10 cellular contexts compared by ENCODE assay signal in genomic region chr9:113380869-113381378, GRCh38. TPM values are rescaled to one million over a fixed set of nuclear protein-coding genes. Genes with fewer than 3 reads are reported as not detected.
DNase-seq lines count a peak whose midpoint lies in the region; ATAC-seq and TF ChIP-seq lines count a peak whose summit lies in the region.
"Had no signal": no experiment of that assay in that cellular context is flagged by ENCODE, and none has a peak within 500 bp of the region (broad histone marks: within the 10 kb centered on the region; RNA-seq: fewer than 3 reads in every experiment).

No MANE protein-coding gene starts in this region.

- peaks cover 48% of the 10 kb centered on the region for H3K4me1 Mint-ChIP-seq in progenitor cell of endocrine pancreas (ENCODE audit: low read depth)

- intact Hi-C loops in lower lobe of right lung (cut with DNase I), result no loop called here

- no peak for TF ChIP-seq CTCF in HEK293 (tag by site-specific recombination; IDR thresholded peaks at IDR 0.05)
- no peak for TF ChIP-seq CTCF in progenitor cell of endocrine pancreas (IDR thresholded peaks at IDR 0.05; ENCODE audit: unreplicated experiment)
- no peak for TF ChIP-seq CTCF in lower lobe of right lung (IDR thresholded peaks at IDR 0.05)

- H3K4me1 ChIP-seq in HEK293 (ENCODE audit: control insufficient read depth, insufficient read depth, low read length) (peaks cover 3% of the 10 kb centered on the region; the same call in 1 of the 2 replicates), lower lobe of right lung (no peaks in the 10 kb centered on the region)

- no peaks in the 10 kb centered on the region for H3K27me3 ChIP-seq in lower lobe of right lung (ENCODE audit: low read depth)

- CTCF ChIA-PET in HEK293 (lab: Yijun Ruan, JAX), result no interaction called here

- no peaks in the 10 kb centered on the region for H3K9me3 ChIP-seq in HEK293 (ENCODE audit: control insufficient read depth, insufficient read depth, low read depth, low read length)
- H3K9me3 ChIP-seq in lower lobe of right lung, result no peaks in the 10 kb centered on the region

- no peaks in the 10 kb centered on the region for H3K9me3 Mint-ChIP-seq in progenitor cell of endocrine pancreas (ENCODE audit: low read depth)

- ATAC-seq in lower lobe of right lung, result no peak

- POLR2A ChIA-PET in HEK293 (lab: Yijun Ruan, JAX), result no interaction called here

- H3K4me3 Mint-ChIP-seq in progenitor cell of endocrine pancreas (ENCODE audit: low read depth), result peak overlapping the region; percentile 6

- H3K4me3 ChIP-seq in HEK293 (ENCODE audit: low read depth, low read length) (no peak overlapping the region), lower lobe of right lung (no peak overlapping the region)

- H3K27me3 Mint-ChIP-seq in progenitor cell of endocrine pancreas, result no peaks in the 10 kb centered on the region

- H3K36me3 ChIP-seq in HEK293 (ENCODE audit: control insufficient read depth in 2 of 2, insufficient read depth in 1 of 2, low read length in 2 of 2) (no peaks in the 10 kb centered on the region), lower lobe of right lung (no peaks in the 10 kb centered on the region)

- H3K27ac Mint-ChIP-seq in progenitor cell of endocrine pancreas, result peak overlapping the region; percentile 98

- DNase-seq in NCI-H1417 (lab: John Stamatoyannopoulos, UW) (peak in 2 of 3 experiments; percentile 35 to 39), NCI-H1417 treated with DMSO at 0.1 percent for 48 hours (lab: John Stamatoyannopoulos, UW) (no peak), NCI-H748 (lab: John Stamatoyannopoulos, UW; ENCODE audit: unreplicated experiment) (peak; percentile 42), progenitor cell of endocrine pancreas (ENCODE audit: low spot score, unreplicated experiment) (no peak), DMS153 (lab: John Stamatoyannopoulos, UW) (no peak), occipital lobe (lab: John Stamatoyannopoulos, UW) (no peak), lower lobe of right lung (no peak)
- DNase-seq: activated gamma-delta T cell had no signal

- H3K36me3 Mint-ChIP-seq in progenitor cell of endocrine pancreas (ENCODE audit: insufficient read depth), result peaks cover 2% of the 10 kb centered on the region

- H3K27ac ChIP-seq in HEK293 (ENCODE audit: extremely low read depth, low read depth, low read length), result no peak overlapping the region
- no peak overlapping the region for H3K27ac ChIP-seq in lower lobe of right lung

TF ChIP-seq in HEK293, 187 proteins besides CTCF, POLR2A, EP300 and RAD21 (continues in another document):
- no peak for TF ChIP-seq ZBTB17 (tag by site-specific recombination; IDR thresholded peaks at IDR 0.05)
- no peak for TF ChIP-seq HOXA7 (CRISPR knock-in tag; IDR thresholded peaks at IDR 0.05; ENCODE audit: borderline replicate concordance)
- TF ChIP-seq HIC1 (tag by site-specific recombination; IDR thresholded peaks at IDR 0.05), result no peak
- no peak for TF ChIP-seq ZSCAN16 (tag by site-specific recombination; IDR thresholded peaks at IDR 0.05)
- peak; percentile 44; the same call in 1 of the 2 replicates for TF ChIP-seq ZNF596 (tag by site-specific recombination; IDR thresholded peaks at IDR 0.05)
- TF ChIP-seq ZNF544 (tag by site-specific recombination; IDR thresholded peaks at IDR 0.05), result no peak
- TF ChIP-seq KLF16 (tag by site-specific recombination; IDR thresholded peaks at IDR 0.05), result no peak
- no peak for TF ChIP-seq OVOL3 (tag by site-specific recombination; IDR thresholded peaks at IDR 0.05)
- no peak for TF ChIP-seq ZNF585B (tag by site-specific recombination; IDR thresholded peaks at IDR 0.05)
- no peak for TF ChIP-seq ZNF623 (tag by site-specific recombination; IDR thresholded peaks at IDR 0.05)
- no peak for TF ChIP-seq ZNF19 (tag by site-specific recombination; IDR thresholded peaks at IDR 0.05; ENCODE audit: low read depth)
- TF ChIP-seq, protein P1, sequence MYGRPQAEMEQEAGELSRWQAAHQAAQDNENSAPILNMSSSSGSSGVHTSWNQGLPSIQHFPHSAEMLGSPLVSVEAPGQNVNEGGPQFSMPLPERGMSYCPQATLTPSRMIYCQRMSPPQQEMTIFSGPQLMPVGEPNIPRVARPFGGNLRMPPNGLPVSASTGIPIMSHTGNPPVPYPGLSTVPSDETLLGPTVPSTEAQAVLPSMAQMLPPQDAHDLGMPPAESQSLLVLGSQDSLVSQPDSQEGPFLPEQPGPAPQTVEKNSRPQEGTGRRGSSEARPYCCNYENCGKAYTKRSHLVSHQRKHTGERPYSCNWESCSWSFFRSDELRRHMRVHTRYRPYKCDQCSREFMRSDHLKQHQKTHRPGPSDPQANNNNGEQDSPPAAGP (tag by site-specific recombination; IDR thresholded peaks at IDR 0.05), result peak; percentile 65; the same call in 1 of the 2 replicates
- no peak for TF ChIP-seq ZNF510 (tag by site-specific recombination; IDR thresholded peaks at IDR 0.05; ENCODE audit: insufficient replicate concordance)
- TF ChIP-seq ZNF660 (tag by site-specific recombination; IDR thresholded peaks at IDR 0.05), result no peak
- no peak for TF ChIP-seq ZNF830 (tag by site-specific recombination; IDR thresholded peaks at IDR 0.05; ENCODE audit: low read depth)
- TF ChIP-seq ZNF366 (tag by site-specific recombination; conservative IDR thresholded peaks at IDR 0.05), result peak; percentile 97
- peak; percentile 14; the same call in 1 of the 2 replicates for TF ChIP-seq OSR2 (tag by site-specific recombination; IDR thresholded peaks at IDR 0.05)
- no peak for TF ChIP-seq ZNF223 (tag by site-specific recombination; IDR thresholded peaks at IDR 0.05)
- TF ChIP-seq ZNF248 (tag by site-specific recombination; IDR thresholded peaks at IDR 0.05), result no peak
- no peak for TF ChIP-seq ZNF350 (tag by site-specific recombination; IDR thresholded peaks at IDR 0.05)
- TF ChIP-seq TCF7L2 (IDR thresholded peaks at IDR 0.05; ENCODE audit: borderline replicate concordance, low read depth, low read length), result no peak
- 0 out of 2 replicates have a peak, but pooled peaks have one; percentile 2 for TF ChIP-seq SP2 (tag by site-specific recombination; IDR thresholded peaks at IDR 0.05)
- no peak for TF ChIP-seq ZNF404 (tag by site-specific recombination; IDR thresholded peaks at IDR 0.05)
- TF ChIP-seq ZNF558 (tag by site-specific recombination; IDR thresholded peaks at IDR 0.05), result no peak
- no peak for TF ChIP-seq ZNF354C (tag by site-specific recombination; IDR thresholded peaks at IDR 0.05; ENCODE audit: borderline replicate concordance, low read depth)
- no peak for TF ChIP-seq ZNF114 (tag by site-specific recombination; IDR thresholded peaks at IDR 0.05)
- TF ChIP-seq IKZF3 (tag by site-specific recombination; IDR thresholded peaks at IDR 0.05), result no peak
- peak; percentile 91 for TF ChIP-seq PRDM1 (tag by site-specific recombination; IDR thresholded peaks at IDR 0.05)
- TF ChIP-seq ZNF280D (tag by site-specific recombination; IDR thresholded peaks at IDR 0.05), result no peak
- TF ChIP-seq ZNF335 (tag by site-specific recombination; conservative IDR thresholded peaks at IDR 0.05), result no peak

RNA-seq across cellular contexts. Expression of gene HDHD3, which starts 4.1 kb away (rescaled TPM):
- total RNA-seq in progenitor cell of endocrine pancreas (77.4 and 83.9 TPM in 2 replicates), occipital lobe (5.6 TPM), lower lobe of right lung (9.3 TPM)

RNA-seq across cellular contexts. Expression of gene ALAD, which starts 20.2 kb away (rescaled TPM):
- total RNA-seq in progenitor cell of endocrine pancreas, result 59.3 and 64.3 TPM in 2 replicates
- 12.0 TPM for total RNA-seq in occipital lobe
- 32.7 TPM for total RNA-seq in lower lobe of right lung

RNA-seq across cellular contexts. Expression of gene POLE3, which starts 29.6 kb away (rescaled TPM):
- total RNA-seq in progenitor cell of endocrine pancreas, result 36.6 and 40.5 TPM in 2 replicates
- 34.2 TPM for total RNA-seq in occipital lobe
- total RNA-seq in lower lobe of right lung, result 29.7 TPM

RNA-seq across cellular contexts. Expression of gene C9orf43, which starts 29.6 kb away (rescaled TPM):
- total RNA-seq in progenitor cell of endocrine pancreas, result 0.51 and 1.6 TPM in 2 replicates
- 0.62 TPM for total RNA-seq in occipital lobe
- total RNA-seq in lower lobe of right lung, result 0.35 TPM

RNA-seq across cellular contexts. Expression of gene BSPRY, which starts 31.6 kb away (rescaled TPM):
- total RNA-seq in progenitor cell of endocrine pancreas, result 18.8 and 19.7 TPM in 2 replicates
- total RNA-seq in occipital lobe, result not detected
- total RNA-seq in lower lobe of right lung, result 8.4 TPM
- total RNA-seq: A673 had no signal

Comparison
In these comparisons a context has a peak if more than half of its experiments do, and no peak if none do; other contexts are left out.
1. DNase-seq: peak in NCI-H1417 (2 of 3) and NCI-H748 (single experiment); none in NCI-H1417 treated with DMSO at 0.1 percent for 48 hours (single experiment), progenitor cell of endocrine pancreas (single experiment), DMS153 (single experiment), occipital lobe (single experiment) and lower lobe of right lung (single experiment).